Comparison of ENCODE assay signal across 9 cellular contexts in genomic region chr1:202692959-202693555, GRCh38. TPM values are rescaled to one million over a fixed set of nuclear protein-coding genes. Genes with fewer than 3 reads are reported as not detected.
DNase-seq lines count a peak whose midpoint lies in the region; ATAC-seq, FAIRE-seq and TF ChIP-seq lines count a peak whose summit lies in the region.
"Had no signal": no experiment of that assay in that cellular context is flagged by ENCODE, and none has a peak within 500 bp of the region (broad histone marks: within the 10 kb centered on the region; RNA-seq: fewer than 3 reads in every experiment).

No MANE protein-coding gene starts in this region.

- no peaks in the 10 kb centered on the region for H4K20me1 ChIP-seq in PC-9 (ENCODE audit: insufficient read depth)

- 32 to 33% methylated on average over 3 of the region's 3 CpGs for WGBS in aorta, 2 donors

- no peak overlapping the region for H3K27ac Mint-ChIP-seq in progenitor cell of endocrine pancreas

- H3K27me3 ChIP-seq in PC-9 (ENCODE audit: insufficient read depth, low read depth) (peaks cover 78% of the 10 kb centered on the region), aorta (ENCODE audit: control insufficient read depth in 1 of 2, insufficient read depth in 2 of 2, low read length in 1 of 2) (peaks cover 0 to 2% of the 10 kb centered on the region in 2 donors)

- CTCF ChIA-PET in AG04449 (lab: Yijun Ruan, JAX) (interaction anchor here (0.9 to 1.8 kb wide), 7 partner anchors 9 to 359 kb away, joined by 3 to 6 read pairs (median 4); partner anchors contain the start of gene SYT2), PC-9 (lab: Charles Lee) (no interaction called here)

- H3K36me3 ChIP-seq in PC-9 (ENCODE audit: low read depth): no peaks in the 10 kb centered on the region
- no peaks in the 10 kb centered on the region for H3K36me3 ChIP-seq in aorta (ENCODE audit: control insufficient read depth in 1 of 2, insufficient read depth in 2 of 2, low read length in 1 of 2)
- H3K36me3 ChIP-seq: neutrophil had no signal

- ATAC-seq in aorta (ENCODE audit: low FRiP score) (peak; percentile 68), HG02938 (IDR thresholded peaks at IDR 0.05; ENCODE audit: unreplicated experiment) (no peak)

- H3K4me3 ChIP-seq in AG04449 (ENCODE audit: low read depth, low read length) (no peak overlapping the region), PC-9 (no peak overlapping the region), aorta (ENCODE audit: low read length in 2 of 2) (no peak overlapping the region)

- no peak overlapping the region for H2AFZ ChIP-seq in PC-9

- peaks cover 60% of the 10 kb centered on the region for H3K27me3 Mint-ChIP-seq in progenitor cell of endocrine pancreas

- FAIRE-seq in GM19239 (lab: Jason Lieb, UNC) (no peak), frontal cortex (lab: Jason Lieb, UNC) (no peak)

- H3K9me3 ChIP-seq in PC-9 (ENCODE audit: insufficient read depth, low read depth) (no peaks in the 10 kb centered on the region), aorta (ENCODE audit: control insufficient read depth, low read length) (no peaks in the 10 kb centered on the region)
- H3K9me3 ChIP-seq: neutrophil had no signal

- POLR2A ChIA-PET in AG04449 (lab: Yijun Ruan, JAX) (no interaction called here), PC-9 (lab: Charles Lee; ENCODE audit: unreplicated experiment) (interaction anchor here (0.6 kb wide), 1 partner anchor 22 kb away, joined by 9 read pairs; no protein-coding TSS in a partner anchor)

- no peaks in the 10 kb centered on the region for H3K36me3 Mint-ChIP-seq in progenitor cell of endocrine pancreas (ENCODE audit: insufficient read depth)

- H3K4me3 Mint-ChIP-seq in progenitor cell of endocrine pancreas (ENCODE audit: low read depth): no peak overlapping the region

- H3K4me1 Mint-ChIP-seq in progenitor cell of endocrine pancreas (ENCODE audit: low read depth): no peaks in the 10 kb centered on the region

- no TSS peak for BruUV-seq in PC-9 (replicated peaks; lab: Mats Ljungman, UMichigan)

- H3K4me2 ChIP-seq in PC-9: no peak overlapping the region

- no peaks in the 10 kb centered on the region for H3K79me2 ChIP-seq in PC-9 (ENCODE audit: low read depth)

- peak; percentile 38 for TF ChIP-seq CTCF in AG04449 (IDR thresholded peaks at IDR 0.05; ENCODE audit: insufficient read depth, low read length, missing control alignments)
- peak; percentile 71 for TF ChIP-seq CTCF in PC-9 (conservative IDR thresholded peaks at IDR 0.05)
- TF ChIP-seq CTCF in progenitor cell of endocrine pancreas (IDR thresholded peaks at IDR 0.05; ENCODE audit: unreplicated experiment): peak; percentile 35

- intact Hi-C loops in PC-9 (cut with micrococcal nuclease; ENCODE audit: unreplicated experiment): no loop called here
- intact Hi-C loops in aorta (cut with DNase I): no loop called here

- no peaks in the 10 kb centered on the region for H3F3A ChIP-seq in PC-9 (ENCODE audit: insufficient read depth, low read depth)

- no peaks in the 10 kb centered on the region for H3K9me2 ChIP-seq in PC-9 (ENCODE audit: insufficient read depth)

- DNase-seq in AG04449 (ENCODE audit: low read depth, low spot score): no peak
- peak; percentile 69 for DNase-seq in GM19239 (ENCODE audit: insufficient read length, low spot score)
- peak in 1 of 2 experiments; percentile 46 for DNase-seq in PC-9
- peak; percentile 27 for DNase-seq in activated T-helper 1 cell treated with Interleukin-2 at 50 U/mL for 16 hours (ENCODE audit: low read depth)
- peak; percentile 39 to 42 for DNase-seq in frontal cortex (ENCODE audit: low spot score in 2 of 2)
- DNase-seq in progenitor cell of endocrine pancreas (ENCODE audit: low spot score, unreplicated experiment): peak; percentile 78
- DNase-seq in aorta: peak; percentile 75 to 83

- no peaks in the 10 kb centered on the region for H3K9me3 Mint-ChIP-seq in progenitor cell of endocrine pancreas (ENCODE audit: low read depth)

- H3K27ac ChIP-seq in PC-9 (no peak overlapping the region), aorta (ENCODE audit: low read depth in 1 of 2, low read length in 2 of 2) (no peak overlapping the region)
- H3K27ac ChIP-seq: neutrophil had no signal

- H3K4me1 ChIP-seq in PC-9 (replicated peaks; ENCODE audit: insufficient read depth) (no peaks in the 10 kb centered on the region), aorta (ENCODE audit: control insufficient read depth in 1 of 2, insufficient read depth in 2 of 2, low read length in 2 of 2) (no peaks in the 10 kb centered on the region)

RNA-seq across cellular contexts. Expression of gene SYT2, which starts 17.2 kb away (rescaled TPM):
- total RNA-seq in PC-9 (2021): 0.07 TPM in 1 of 2 replicates, not detected in the other
- 0.41 TPM for total RNA-seq in frontal cortex
- 1.4 and 1.8 TPM in 2 replicates for total RNA-seq in progenitor cell of endocrine pancreas
- under 1 TPM; 0.03 to 0.09 TPM for total RNA-seq in aorta
- under 1 TPM in 1 of 2 donors, not detected in 1; 0.05 TPM for polyA plus RNA-seq in aorta
